Comparison of ENCODE assay signal across 9 cellular contexts in the genomic region with DNA sequence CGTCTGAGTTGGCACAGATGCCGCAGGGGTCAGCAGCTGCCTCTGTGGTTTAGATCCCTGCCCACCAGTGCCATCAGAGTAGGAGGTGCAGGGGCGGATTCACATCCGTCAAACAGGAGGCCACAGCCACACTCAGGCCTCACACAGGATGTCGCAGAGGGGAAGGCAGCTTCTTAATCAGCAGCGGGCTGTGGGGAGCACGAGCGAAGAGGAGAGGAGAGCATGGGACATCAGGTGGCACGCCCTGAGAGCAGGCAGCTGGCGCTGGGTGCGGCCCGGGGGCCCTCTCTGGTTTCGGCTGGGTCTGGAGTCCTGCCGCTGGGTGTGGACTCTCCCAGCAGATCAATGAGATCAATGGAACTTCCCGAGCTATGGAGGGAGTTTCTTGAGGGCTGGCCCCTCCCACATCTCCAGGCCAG. TPM values are rescaled to one million over a fixed set of nuclear protein-coding genes. Genes with fewer than 3 reads are reported as not detected.
A peak's percentile ranks its signal among the peaks of the same experiment; 100 is the strongest.
DNase-seq lines count a peak whose midpoint lies in the region; TF ChIP-seq lines count a peak whose summit lies in the region.
"Had no signal": no experiment of that assay in that cellular context is flagged by ENCODE, and none has a peak within 500 bp of the region (broad histone marks: within the 10 kb centered on the region; RNA-seq: fewer than 3 reads in every experiment).

No MANE protein-coding gene starts in this region.

- intact Hi-C loops in esophagus squamous epithelium (cut with DNase I) (no loop called here), lower leg skin (cut with DNase I; ENCODE audit: low total_unique reads) (no loop called here)

- H3K9me3 ChIP-seq in HEK293 (ENCODE audit: control insufficient read depth, insufficient read depth, low read depth, low read length) (no peaks in the 10 kb centered on the region), esophagus squamous epithelium (no peaks in the 10 kb centered on the region)

- 73 to 76% methylated on average over 3 to 5 of the region's 15 CpGs for WGBS in esophagus squamous epithelium, 2 donors
- WGBS in lower leg skin, 2 donors: 72 to 80% methylated on average over 15 of the region's 15 CpGs

- POLR2A ChIA-PET in HEK293 (lab: Yijun Ruan, JAX): interaction anchor here (0.8 to 1.3 kb wide), 4 partner anchors 10 to 273 kb away, joined by 3 to 4 read pairs (median 3); partner anchors contain the start of genes GGA3, LLGL2 and MRPS7

- H3K4me1 ChIP-seq in HEK293 (ENCODE audit: control insufficient read depth, insufficient read depth, low read length) (no peaks in the 10 kb centered on the region), esophagus squamous epithelium (peaks cover 0 to 17% (median 2%) of the 10 kb centered on the region in 3 donors)

- H3K36me3 ChIP-seq in HEK293 (ENCODE audit: control insufficient read depth in 2 of 2, insufficient read depth in 1 of 2, low read length in 2 of 2) (peaks cover 3 to 5% of the 10 kb centered on the region in 2 experiments; a peak in 2 of 3 replicates), esophagus squamous epithelium (peaks cover 0 to 52% (median 0%) of the 10 kb centered on the region in 3 donors)

- TF ChIP-seq POLR2A in esophagus squamous epithelium (IDR thresholded peaks at IDR 0.05): no peak
- TF ChIP-seq POLR2A in lower leg skin (IDR thresholded peaks at IDR 0.05): no peak

- H3K27ac ChIP-seq in HEK293 (ENCODE audit: extremely low read depth, low read depth, low read length) (no peak overlapping the region), esophagus squamous epithelium (no peak overlapping the region)

- H3K4me3 ChIP-seq in HEK293 (ENCODE audit: low read depth, low read length) (no peak overlapping the region), esophagus squamous epithelium (no peak overlapping the region), lower leg skin (ENCODE audit: low read depth, poor library complexity, severe bottlenecking) (no peak overlapping the region)

- CTCF ChIA-PET in HEK293 (lab: Yijun Ruan, JAX): interaction anchor here (0.6 to 1.9 kb wide), 5 partner anchors 8 to 1534 kb away, joined by 3 to 6 read pairs (median 4); partner anchors contain the start of gene TSEN54

- in situ Hi-C loops in ACHN (cut with HindIII; ENCODE audit: low pct_ligation_motif_present, low pct_unique_long_range_greater_than_20kb, low sequenced_read_pairs): no loop called here

- TF ChIP-seq CTCF in HEK293 (tag by site-specific recombination; IDR thresholded peaks at IDR 0.05): no peak
- TF ChIP-seq CTCF in esophagus squamous epithelium (IDR thresholded peaks at IDR 0.05): no peak
- TF ChIP-seq CTCF in lower leg skin (IDR thresholded peaks at IDR 0.05): no peak

- DNase-seq in activated CD8-positive, alpha-beta memory T cell treated with anti-CD3 and anti-CD28 coated beads for 24 hours: peak; percentile 83
- DNase-seq in iPS-NIHi11 (ENCODE audit: low spot score): peak; percentile 56
- DNase-seq in stimulated activated CD8-positive, alpha-beta memory T cell treated with anti-CD3 and anti-CD28 coated beads, Interleukin-4, amount 100 ng/mL, for 1 hour (ENCODE audit: low read depth in 2 of 2, low spot score in 1 of 2): peak; percentile 28 to 39
- no peak for DNase-seq in HPDE6-E6E7 (ENCODE audit: extremely low spot score)
- no peak for DNase-seq in ACHN
- no peak for DNase-seq in esophagus squamous epithelium (lab: John Stamatoyannopoulos, UW)
- no peak for DNase-seq in lower leg skin (ENCODE audit: low spot score in 2 of 2)
- DNase-seq: NCI-H524 treated with DMSO at 0.1 percent for 48 hours had no signal

- no peaks in the 10 kb centered on the region for H3K27me3 ChIP-seq in esophagus squamous epithelium

TF ChIP-seq in HEK293, 187 proteins besides CTCF, POLR2A, EP300 and RAD21:
- peak; percentile 39; the same call in 1 of the 2 replicates for TF ChIP-seq EGR2 (tag by site-specific recombination; IDR thresholded peaks at IDR 0.05; ENCODE audit: low read depth)
- TF ChIP-seq ZNF704 (tag by site-specific recombination; IDR thresholded peaks at IDR 0.05): no peak

RNA-seq across cellular contexts. Expression of gene LLGL2, which starts 9.6 kb away (rescaled TPM):
- total RNA-seq in esophagus squamous epithelium (100 to 1,000 TPM in 1 of 4 donors, 10 to 100 TPM in 3; 40.0 to 101 (median 67.3) TPM), lower leg skin (10 to 100 TPM; 57.3 to 96.0 (median 79.6) TPM)

RNA-seq across cellular contexts. Expression of gene TSEN54, which starts 18.8 kb away (rescaled TPM):
- total RNA-seq in esophagus squamous epithelium (10 to 100 TPM; 18.3 to 33.2 (median 23.1) TPM), lower leg skin (10 to 100 TPM; 42.7 to 70.8 (median 50.8) TPM)

RNA-seq across cellular contexts. Expression of gene CASKIN2, which starts 19.8 kb away (rescaled TPM):
- total RNA-seq in esophagus squamous epithelium: 10 to 100 TPM in 3 of 4 donors, 1 to 10 TPM in 1; 9.5 to 12.2 (median 10.4) TPM
- 10 to 100 TPM; 11.7 to 23.2 (median 17.8) TPM for total RNA-seq in lower leg skin

RNA-seq across cellular contexts. Expression of gene MYO15B, which starts 52.5 kb away (rescaled TPM):
- total RNA-seq in esophagus squamous epithelium (10 to 100 TPM in 2 of 4 donors, 1 to 10 TPM in 2; 6.3 to 60.7 (median 10.4) TPM), lower leg skin (100 to 1,000 TPM in 1 of 4 donors, 10 to 100 TPM in 3; 32.1 to 103 (median 38.9) TPM)

Comparison
In these comparisons a context has a peak if more than half of its experiments do, and no peak if none do; other contexts are left out.
1. DNase-seq: peak in activated CD8-positive, alpha-beta memory T cell treated with anti-CD3 and anti-CD28 coated beads for 24 hours (single experiment), iPS-NIHi11 (single experiment) and stimulated activated CD8-positive, alpha-beta memory T cell treated with anti-CD3 and anti-CD28 coated beads, Interleukin-4, amount 100 ng/mL, for 1 hour (2 of 2); none in HPDE6-E6E7 (single experiment), ACHN (single experiment), esophagus squamous epithelium (single experiment) and lower leg skin (0 of 2).